Comparison of ENCODE assay signal across 3 cellular contexts in genomic region chr2:57093020-57093419, GRCh38.
"Had no signal": no experiment of that assay in that cellular context is flagged by ENCODE, and none has a peak within 500 bp of the region (broad histone marks: within the 10 kb centered on the region; RNA-seq: fewer than 3 reads in every experiment).

No MANE protein-coding gene starts in this region.

- ATAC-seq: GM12878 had no signal

- DNase-seq: GDM1, GF-D8 had no signal

- H3K4me3 ChIP-seq: GM12878 had no signal
